Comparison of ENCODE assay signal across 8 cellular contexts in genomic region chr15:30173041-30173608, GRCh38. TPM values are rescaled to one million over a fixed set of nuclear protein-coding genes. Genes with fewer than 3 reads are reported as not detected.
DNase-seq lines count a peak whose midpoint lies in the region; ATAC-seq and TF ChIP-seq lines count a peak whose summit lies in the region.
"Not testable (repeated sequence)": the region's sequence is repeated elsewhere in the genome, so short reads cannot be mapped to it uniquely, and the experiment has no call there.

No MANE protein-coding gene starts in this region.

- not testable (repeated sequence) for TF ChIP-seq CTCF in fibroblast of mammary gland (conservative IDR thresholded peaks at IDR 0.05; ENCODE audit: control insufficient read depth, insufficient read depth, low read depth, low read length)

- not testable (repeated sequence) for H3K36me3 Mint-ChIP-seq in natural killer cell treated with Interleukin-12 subunit alpha and Interleukin-12 subunit beta and Interleukin-15 and Interleukin-18, amount 100 ng/mL, for 72 hours

- in situ Hi-C loops in Caki2 (cut with HindIII; ENCODE audit: low pct_unique_long_range_greater_than_20kb, low sequenced_read_pairs): not testable (repeated sequence)

- H3K4me1 Mint-ChIP-seq in natural killer cell treated with Interleukin-12 subunit alpha and Interleukin-12 subunit beta and Interleukin-15 and Interleukin-18, amount 100 ng/mL, for 72 hours (ENCODE audit: low read depth in 2 of 2): peaks cover 7 to 10% of the 10 kb centered on the region in 2 donors

- H3K9me3 Mint-ChIP-seq in natural killer cell treated with Interleukin-12 subunit alpha and Interleukin-12 subunit beta and Interleukin-15 and Interleukin-18, amount 100 ng/mL, for 72 hours: not testable (repeated sequence)

- DNase-seq in Caki2 (ENCODE audit: low read depth): peak; percentile 8
- DNase-seq in HT1080 (ENCODE audit: low read depth): peak; percentile 2
- DNase-seq in activated CD4-positive, CD25-positive, alpha-beta regulatory T cell treated with anti-CD3 and anti-CD28 coated beads, Interleukin-2, amount 50 U/mL, for 72 hours: peak; percentile 80
- peak; percentile 45 for DNase-seq in activated gamma-delta T cell treated with anti-CD3 and anti-CD28 coated beads, Interleukin-2, amount 50 U/mL, for 16 hours (ENCODE audit: low read depth)
- peak; percentile 2 for DNase-seq in fibroblast of mammary gland (ENCODE audit: low read depth)
- DNase-seq in natural killer cell treated with Interleukin-12 subunit alpha and Interleukin-12 subunit beta and Interleukin-15 and Interleukin-18, amount 100 ng/mL, for 72 hours (ENCODE audit: low spot score): peak; percentile 73
- peak; percentile 1 to 37 (median 16) for DNase-seq in stimulated activated CD4-positive, alpha-beta T cell treated with anti-CD3 and anti-CD28 coated beads, TNF-alpha, amount 100 ng/mL, for 4 hours (ENCODE audit: low read depth in 3 of 3)

- not testable (repeated sequence) for H3K4me3 ChIP-seq in fibroblast of mammary gland (ENCODE audit: control insufficient read depth, low read depth, low read length)

- peak; percentile 68 for ATAC-seq in GM21529 (IDR thresholded peaks at IDR 0.05; ENCODE audit: unreplicated experiment)
- ATAC-seq in natural killer cell treated with Interleukin-12 subunit alpha and Interleukin-12 subunit beta and Interleukin-15 and Interleukin-18, amount 100 ng/mL, for 72 hours: peak; percentile 81 to 87

- H3K27ac Mint-ChIP-seq in natural killer cell treated with Interleukin-12 subunit alpha and Interleukin-12 subunit beta and Interleukin-15 and Interleukin-18, amount 100 ng/mL, for 72 hours: peak overlapping the region in 1 of 2 donors; percentile 13

- peak overlapping the region; percentile 8 for H3K4me3 Mint-ChIP-seq in natural killer cell treated with Interleukin-12 subunit alpha and Interleukin-12 subunit beta and Interleukin-15 and Interleukin-18, amount 100 ng/mL, for 72 hours

- H3K27me3 Mint-ChIP-seq in natural killer cell treated with Interleukin-12 subunit alpha and Interleukin-12 subunit beta and Interleukin-15 and Interleukin-18, amount 100 ng/mL, for 72 hours: not testable (repeated sequence)

RNA-seq across cellular contexts. Expression of gene GOLGA8T, which starts 38.3 kb away (rescaled TPM):
- 0.23 TPM in 1 of 2 replicates, not detected in the other for total RNA-seq in Caki2 (2014; rRNA removed; shearing (Covaris generic); ENCODE audit: low replicate concordance)
- 0.06 and 0.17 TPM in 2 replicates for total RNA-seq in HT1080 (2014; rRNA removed; shearing (Covaris generic))
- not detected in 2 replicates for polyA plus RNA-seq in HT1080 (2015; cell fraction: cytosol; rRNA removed)
- 0.46 TPM in 1 of 2 replicates, not detected in the other for polyA plus RNA-seq in HT1080 (2015; cell fraction: nucleus; rRNA removed)
- 1 to 10 TPM; 1.7 to 2.3 TPM for total RNA-seq in natural killer cell treated with Interleukin-12 subunit alpha and Interleukin-12 subunit beta and Interleukin-15 and Interleukin-18, amount 100 ng/mL, for 72 hours

Comparison
In these comparisons a context has a peak if more than half of its experiments do, and no peak if none do; other contexts are left out.
1. DNase-seq: peak in every context shown above with its lines; median percentile 80 in activated CD4-positive, CD25-positive, alpha-beta regulatory T cell treated with anti-CD3 and anti-CD28 coated beads, Interleukin-2, amount 50 U/mL, for 72 hours; 73 in natural killer cell treated with Interleukin-12 subunit alpha and Interleukin-12 subunit beta and Interleukin-15 and Interleukin-18, amount 100 ng/mL, for 72 hours; 45 in activated gamma-delta T cell treated with anti-CD3 and anti-CD28 coated beads, Interleukin-2, amount 50 U/mL, for 16 hours; 16 in stimulated activated CD4-positive, alpha-beta T cell treated with anti-CD3 and anti-CD28 coated beads, TNF-alpha, amount 100 ng/mL, for 4 hours; 8 in Caki2; 2 in HT1080; 2 in fibroblast of mammary gland.